Comparison of ENCODE assay signal across 8 cellular contexts in genomic region chr6:49606696-49607390, GRCh38. TPM values are rescaled to one million over a fixed set of nuclear protein-coding genes. Genes with fewer than 3 reads are reported as not detected.
A peak's percentile ranks its signal among the peaks of the same experiment; 100 is the strongest.
DNase-seq lines count a peak whose midpoint lies in the region; ATAC-seq and TF ChIP-seq lines count a peak whose summit lies in the region.

No MANE protein-coding gene starts in this region.

- H3K4ac ChIP-seq in neuronal stem cell (ENCODE audit: low read length), result no peak overlapping the region

- H3K27me3 ChIP-seq in fibroblast of lung (ENCODE audit: control insufficient read depth, insufficient read depth, low read length) (no peaks in the 10 kb centered on the region), neuronal stem cell (ENCODE audit: control insufficient read depth in 3 of 3, insufficient read depth in 3 of 3, low read depth in 1 of 3, low read length in 3 of 3) (no peaks in the 10 kb centered on the region)

- no peak overlapping the region for H3K14ac ChIP-seq in neuronal stem cell (ENCODE audit: low read length)

- no peak overlapping the region for H2BK5ac ChIP-seq in neuronal stem cell (ENCODE audit: low read length)

- ATAC-seq in GM18909 (IDR thresholded peaks at IDR 0.05; ENCODE audit: poor library complexity, unreplicated experiment) (peak; percentile 97), HG03064 (IDR thresholded peaks at IDR 0.05; ENCODE audit: low read depth, unreplicated experiment) (peak; percentile 98)

- H3K27ac ChIP-seq in fibroblast of lung (ENCODE audit: insufficient read depth, low read length) (no peak overlapping the region), neuronal stem cell (replicated peaks; ENCODE audit: low read length) (no peak overlapping the region)

- no peak overlapping the region for H4K91ac ChIP-seq in neuronal stem cell (ENCODE audit: low read depth, low read length, poor library complexity)

- H3K23ac ChIP-seq in neuronal stem cell (ENCODE audit: low read depth, low read length, poor library complexity), result no peak overlapping the region

- DNase-seq in D341Med (ENCODE audit: low spot score) (peak; percentile 79), NCI-H146 treated with DMSO at 0.1 percent for 48 hours (lab: John Stamatoyannopoulos, UW; ENCODE audit: unreplicated experiment) (peak; percentile 67), SW480 (ENCODE audit: low spot score) (peak; percentile 68), fibroblast of lung (ENCODE audit: low read depth in 2 of 2) (peak; percentile 70 to 88), neuronal stem cell (ENCODE audit: low spot score) (peak; percentile 53)
- no peak for DNase-seq in stimulated activated naive CD4-positive, alpha-beta T cell treated with Interleukin-2 at 50 U/mL for 16 hours (lab: John Stamatoyannopoulos, UW)

- H2BK120ac ChIP-seq in neuronal stem cell (ENCODE audit: low read depth, low read length), result no peak overlapping the region

- H3K79me1 ChIP-seq in neuronal stem cell (ENCODE audit: low read depth, low read length), result no peaks in the 10 kb centered on the region

- H2BK15ac ChIP-seq in neuronal stem cell (ENCODE audit: low read length), result no peak overlapping the region

- H3K4me3 ChIP-seq in fibroblast of lung (replicated peaks in 1 of 4; ENCODE audit: control extremely low read depth in 1 of 4, insufficient read depth in 1 of 4, low read depth in 3 of 4, low read length in 4 of 4) (no peak overlapping the region), neuronal stem cell (ENCODE audit: low read length in 2 of 2) (no peak overlapping the region)

- no CpG with 5 or more reads among the region's 5 CpGs for WGBS in neuronal stem cell (ENCODE audit: extremely low coverage in 2 of 2, insufficient read length in 2 of 2, insufficient replicate concordance in 1 of 2), 2 donors

- H3K36me3 ChIP-seq in fibroblast of lung (ENCODE audit: control insufficient read depth, insufficient read depth, low read length) (no peaks in the 10 kb centered on the region), neuronal stem cell (replicated peaks in 1 of 2; ENCODE audit: control insufficient read depth in 2 of 2, insufficient read depth in 2 of 2, low read length in 2 of 2) (no peaks in the 10 kb centered on the region)

- H3K79me2 ChIP-seq in fibroblast of lung (ENCODE audit: control insufficient read depth, insufficient read depth, low read length), result no peaks in the 10 kb centered on the region

- no peak overlapping the region for H4K8ac ChIP-seq in neuronal stem cell (ENCODE audit: low read depth, low read length)

- H3K4me1 ChIP-seq in fibroblast of lung (ENCODE audit: control insufficient read depth, extremely low read depth, insufficient read depth, low read length) (no peaks in the 10 kb centered on the region), neuronal stem cell (ENCODE audit: control insufficient read depth in 2 of 2, insufficient read depth in 1 of 2, low read depth in 1 of 2, low read length in 2 of 2) (peaks cover 0 to 2% of the 10 kb centered on the region in 2 donors)

- no peak overlapping the region for H2AFZ ChIP-seq in fibroblast of lung (ENCODE audit: low read length)
- no peak overlapping the region for H2AFZ ChIP-seq in neuronal stem cell (ENCODE audit: low read length)

- no peak overlapping the region for H3K9ac ChIP-seq in fibroblast of lung (ENCODE audit: insufficient read depth, low read length)
- no peak overlapping the region for H3K9ac ChIP-seq in neuronal stem cell (ENCODE audit: low read depth, low read length, poor library complexity)

- H2AK5ac ChIP-seq in neuronal stem cell (ENCODE audit: low read depth, low read length), result no peak overlapping the region

- H4K20me1 ChIP-seq in fibroblast of lung (ENCODE audit: control insufficient read depth, extremely low read depth, insufficient read depth, low read length), result no peaks in the 10 kb centered on the region

- TF ChIP-seq CTCF in fibroblast of lung (conservative IDR thresholded peaks at IDR 0.05 in 1 of 2, IDR thresholded peaks at IDR 0.05 in 1 of 2; ENCODE audit: low read depth in 1 of 2, low read length in 2 of 2), result peak; percentile 84 to 90

- H2BK12ac ChIP-seq in neuronal stem cell (ENCODE audit: low read length), result no peak overlapping the region

- H3K18ac ChIP-seq in neuronal stem cell (ENCODE audit: low read length), result no peak overlapping the region

- H3K4me2 ChIP-seq in fibroblast of lung (ENCODE audit: extremely low read depth, insufficient read depth, low read length) (no peak overlapping the region), neuronal stem cell (ENCODE audit: insufficient read depth, low read length, poor library complexity, severe bottlenecking) (no peak overlapping the region)

- H3K9me3 ChIP-seq in fibroblast of lung (ENCODE audit: control insufficient read depth, insufficient read depth, low read depth, low read length) (no peaks in the 10 kb centered on the region), neuronal stem cell (replicated peaks in 1 of 2; ENCODE audit: control insufficient read depth in 2 of 2, insufficient read depth in 1 of 2, low read depth in 1 of 2, low read length in 2 of 2) (no peaks in the 10 kb centered on the region)

RNA-seq across cellular contexts. Expression of gene RHAG, which starts 29.8 kb away (rescaled TPM):
- not detected in 2 replicates for total RNA-seq in fibroblast of lung
- polyA plus RNA-seq in fibroblast of lung, result 0.06 TPM in 1 of 2 replicates, not detected in the other
- not detected in 2 replicates for polyA plus RNA-seq in fibroblast of lung (2012)
- polyA minus RNA-seq in fibroblast of lung (ENCODE audit: low replicate concordance), result not detected in 2 replicates
- 0.03 TPM for polyA plus RNA-seq in neuronal stem cell (2013, experiment 1 of 2)
- polyA plus RNA-seq in neuronal stem cell (2013, experiment 2 of 2), result 0.01 TPM

RNA-seq across cellular contexts. Expression of gene C6orf141, which starts 56.4 kb away (rescaled TPM):
- total RNA-seq in fibroblast of lung, result 0.33 and 0.77 TPM in 2 replicates
- 0.06 and 1.0 TPM in 2 replicates for polyA plus RNA-seq in fibroblast of lung
- 0.80 TPM in 1 of 2 replicates, not detected in the other for polyA plus RNA-seq in fibroblast of lung (2012)
- polyA minus RNA-seq in fibroblast of lung (ENCODE audit: low replicate concordance), result not detected in 2 replicates
- 27.2 TPM for polyA plus RNA-seq in neuronal stem cell (2013, experiment 1 of 2)
- 28.1 TPM for polyA plus RNA-seq in neuronal stem cell (2013, experiment 2 of 2)
